In genomic region chr19:50349277-50350057, GRCh38 we compare ENCODE assay signal across 1 cellular context.
TF ChIP-seq lines count a peak whose summit lies in the region.

No MANE protein-coding gene starts in this region.

TF ChIP-seq in HCT116, 20 proteins besides CTCF, POLR2A, EP300 and RAD21 (continued from another document):
- TF ChIP-seq REST (IDR thresholded peaks at IDR 0.05; ENCODE audit: low read depth), result no peak
- no peak for TF ChIP-seq ZNF274 (IDR thresholded peaks at IDR 0.05; ENCODE audit: low read depth, low read length)
- TF ChIP-seq YY1 (IDR thresholded peaks at IDR 0.05; ENCODE audit: extremely low read depth, insufficient replicate concordance, low read depth, low read length), result no peak
- TF ChIP-seq EZH2 (IDR thresholded peaks at IDR 0.05), result no peak
- TF ChIP-seq EGR1 (IDR thresholded peaks at IDR 0.05; ENCODE audit: low read depth), result no peak
- no peak for TF ChIP-seq FOSL1 (IDR thresholded peaks at IDR 0.05; ENCODE audit: low read depth)
TF ChIP-seq in HCT116: peak in this region for 0.
